22 cellular contexts compared by ENCODE assay signal in genomic region chr11:66168289-66168688, GRCh38.
"Had no signal": no experiment of that assay in that cellular context is flagged by ENCODE, and none has a peak within 500 bp of the region (broad histone marks: within the 10 kb centered on the region; RNA-seq: fewer than 3 reads in every experiment).

No MANE protein-coding gene starts in this region.

- H3K27me3 Mint-ChIP-seq: IgD-negative memory B cell had no signal

- H3K4me3 ChIP-seq: K562, SJSA1, SK-N-MC had no signal

- ATAC-seq: K562 had no signal

- DNase-seq: MV-4-11, NCI-H1048, NCI-H1105, NCI-H1417, NCI-H1436 treated with DMSO at 0.1 percent for 48 hours, NCI-H1694, NCI-H187 treated with DMSO at 0.1 percent for 48 hours, NCI-H2029 treated with DMSO at 0.1 percent for 48 hours, NCI-H2171 treated with DMSO at 0.1 percent for 48 hours, NCI-H345, NCI-H446 treated with DMSO at 0.1 percent for 48 hours, NCI-H510A treated with DMSO at 0.1 percent for 48 hours, NCI-H526, NCI-H82, Right ventricle myocardium superior, RPMI8226, SIG-M5 had no signal

- H3K4me3 Mint-ChIP-seq: IgD-negative memory B cell had no signal

- H3K27me3 ChIP-seq: SJSA1 had no signal

- H3K27ac ChIP-seq: SJSA1, SK-N-MC had no signal

- H3K9me3 ChIP-seq: SJSA1 had no signal

- FAIRE-seq: K562, RCC 7860 had no signal

- H3K9me3 Mint-ChIP-seq: IgD-negative memory B cell had no signal
